Comparison of ENCODE assay signal across 1 cellular context in genomic region chr9:7118653-7119052, GRCh38.
TF ChIP-seq lines count a peak whose summit lies in the region.

No MANE protein-coding gene starts in this region.

TF ChIP-seq in HepG2, 621 proteins besides CTCF, POLR2A, EP300 and RAD21 (continued from another document):
- TF ChIP-seq PAXIP1 (CRISPR knock-in tag; conservative IDR thresholded peaks at IDR 0.05) (no peak), ZNF577 (CRISPR knock-in tag; IDR thresholded peaks at IDR 0.05; ENCODE audit: borderline replicate concordance, low read depth) (no peak), HIC2 (CRISPR knock-in tag; IDR thresholded peaks at IDR 0.05; ENCODE audit: low read depth) (no peak), RBM39 (IDR thresholded peaks at IDR 0.05; ENCODE audit: low read depth, low read length, poor library complexity, severe bottlenecking) (no peak), ZNF788 (CRISPR knock-in tag; IDR thresholded peaks at IDR 0.05; ENCODE audit: borderline replicate concordance) (no peak), ZNF776 (CRISPR knock-in tag; IDR thresholded peaks at IDR 0.05) (no peak), ATF5 (CRISPR knock-in tag; IDR thresholded peaks at IDR 0.05; ENCODE audit: low read depth) (no peak), ZNF562 (CRISPR knock-in tag; IDR thresholded peaks at IDR 0.05; ENCODE audit: borderline replicate concordance) (no peak), ZNF616 (CRISPR knock-in tag; IDR thresholded peaks at IDR 0.05; ENCODE audit: low read depth) (no peak), HOXA5 (CRISPR knock-in tag; IDR thresholded peaks at IDR 0.05) (no peak), ZNF124 (CRISPR knock-in tag; IDR thresholded peaks at IDR 0.05) (no peak), ZNF296 (CRISPR knock-in tag; conservative IDR thresholded peaks at IDR 0.05) (no peak), ZNF18 (CRISPR knock-in tag; IDR thresholded peaks at IDR 0.05; ENCODE audit: insufficient replicate concordance) (no peak), ZSCAN22 (CRISPR knock-in tag; IDR thresholded peaks at IDR 0.05) (no peak), ZNF260 (CRISPR knock-in tag; IDR thresholded peaks at IDR 0.05; ENCODE audit: borderline replicate concordance, low read depth) (no peak)
